In genomic region chr14:32524609-32525391, GRCh38 we compare ENCODE assay signal across 16 cellular contexts.
DNase-seq lines count a peak whose midpoint lies in the region; ATAC-seq and TF ChIP-seq lines count a peak whose summit lies in the region.
"Had no signal": no experiment of that assay in that cellular context is flagged by ENCODE, and none has a peak within 500 bp of the region (broad histone marks: within the 10 kb centered on the region; RNA-seq: fewer than 3 reads in every experiment).

No MANE protein-coding gene starts in this region.

- H3K27ac ChIP-seq in SJSA1 = peak overlapping the region; percentile 64
- peak overlapping the region; percentile 51 for H3K27ac ChIP-seq in psoas muscle

- no peak for TF ChIP-seq CTCF in fibroblast of mammary gland (conservative IDR thresholded peaks at IDR 0.05; ENCODE audit: control insufficient read depth, insufficient read depth, low read depth, low read length)
- no peak for TF ChIP-seq CTCF in psoas muscle (IDR thresholded peaks at IDR 0.05)

- DNase-seq in AG20443 (ENCODE audit: low spot score) (peak; percentile 20), SJSA1 (ENCODE audit: low read depth in 1 of 2, low spot score in 2 of 2) (peak in 1 of 2 experiments; percentile 43), fibroblast of mammary gland (ENCODE audit: low read depth) (peak; percentile 12), psoas muscle (no peak), NCI-H1930 (lab: John Stamatoyannopoulos, UW) (no peak)
- no peak for DNase-seq in stimulated activated CD4-positive, alpha-beta T cell treated with anti-CD3 and anti-CD28 coated beads, Interleukin-2, amount 100 ng/mL, for 24 hours
- DNase-seq: activated CD4-positive, alpha-beta T cell treated with anti-CD3 and anti-CD28 coated beads for 36 hours; activated CD8-positive, alpha-beta memory T cell treated with anti-CD3 and anti-CD28 coated beads, Interleukin-2, amount 10 ng/mL, durations not matched to agents 7 days and 5 days; activated effector memory CD4-positive, alpha-beta T cell treated with anti-CD3 and anti-CD28 coated beads, Interleukin-2, amount 50 U/mL, for 16 hours; erythroblast; islet precursor cell; NCI-H146; stimulated activated naive CD4-positive, alpha-beta T cell had no signal

- peak; percentile 53 to 63 (median 62) for ATAC-seq in psoas muscle
- ATAC-seq in GM21717 (IDR thresholded peaks at IDR 0.05; ENCODE audit: unreplicated experiment) = no peak
- no peak for ATAC-seq in GM21515 (IDR thresholded peaks at IDR 0.05; ENCODE audit: unreplicated experiment)
- ATAC-seq: activated CD4-positive, alpha-beta T cell treated with anti-CD3 and anti-CD28 coated beads for 36 hours; activated CD8-positive, alpha-beta memory T cell treated with anti-CD3 and anti-CD28 coated beads, Interleukin-2, amount 10 ng/mL, durations not matched to agents 7 days and 5 days; GM23338 had no signal

- H3K36me3 ChIP-seq in SJSA1 (no peaks in the 10 kb centered on the region), psoas muscle (ENCODE audit: insufficient read depth in 1 of 2, low read depth in 1 of 2) (peaks cover 0 to 3% of the 10 kb centered on the region in 2 donors)

- H3K9me3 ChIP-seq in SJSA1 (replicated peaks) (no peaks in the 10 kb centered on the region), psoas muscle (no peaks in the 10 kb centered on the region)

- no peaks in the 10 kb centered on the region for H3K27me3 ChIP-seq in SJSA1 (replicated peaks)
- no peaks in the 10 kb centered on the region for H3K27me3 ChIP-seq in psoas muscle (ENCODE audit: insufficient read depth in 3 of 3, low read length in 2 of 3)

- 62 to 74% (median 64%) methylated on average over 3 of the region's 3 CpGs for whole genome bisulfite sequencing in psoas muscle, 3 donors

- intact Hi-C loops in psoas muscle (cut with DNase I) = no loop called here

- no peak overlapping the region for H3K4me3 ChIP-seq in SJSA1
- H3K4me3 ChIP-seq in fibroblast of mammary gland (ENCODE audit: control insufficient read depth, low read depth, low read length) = no peak overlapping the region
- H3K4me3 ChIP-seq in psoas muscle = no peak overlapping the region
- H3K4me3 ChIP-seq: GM23338 had no signal

- H3K4me1 ChIP-seq in SJSA1 (replicated peaks) (peaks cover 14% of the 10 kb centered on the region), psoas muscle (no peaks in the 10 kb centered on the region)

Comparison
In these comparisons a context has a peak if more than half of its experiments do, and no peak if none do; other contexts are left out.
1. DNase-seq: peak in AG20443 (single experiment) and fibroblast of mammary gland (single experiment); none in psoas muscle (0 of 2), stimulated activated CD4-positive, alpha-beta T cell treated with anti-CD3 and anti-CD28 coated beads, Interleukin-2, amount 100 ng/mL, for 24 hours (0 of 2) and NCI-H1930 (0 of 2).
2. ATAC-seq: peak in psoas muscle (4 of 4); none in GM21717 (single experiment) and GM21515 (single experiment).